14 cellular contexts compared by ENCODE assay signal in genomic region chr6:155108070-155108815, GRCh38.
A peak's percentile ranks its signal among the peaks of the same experiment; 100 is the strongest.
DNase-seq lines count a peak whose midpoint lies in the region; ATAC-seq and TF ChIP-seq lines count a peak whose summit lies in the region.
"Had no signal": no experiment of that assay in that cellular context is flagged by ENCODE, and none has a peak within 500 bp of the region (broad histone marks: within the 10 kb centered on the region; RNA-seq: fewer than 3 reads in every experiment).

No MANE protein-coding gene starts in this region.

- peak overlapping the region; percentile 71 for H3K4me3 ChIP-seq in osteoblast (ENCODE audit: insufficient read depth, low read length)
- H3K4me3 ChIP-seq: lung, testis had no signal

- peaks cover 7% of the 10 kb centered on the region for H3K27me3 Mint-ChIP-seq in activated T-cell treated with anti-CD3 and anti-CD28 coated beads, Interleukin-2, amount 50 U/mL, for 24 hours
- no peaks in the 10 kb centered on the region for H3K27me3 Mint-ChIP-seq in brain

- ATAC-seq in HG03521 (IDR thresholded peaks at IDR 0.05; ENCODE audit: unreplicated experiment) (no peak), HG02588 (IDR thresholded peaks at IDR 0.05; ENCODE audit: unreplicated experiment) (no peak)

- no peaks in the 10 kb centered on the region for H3K36me3 ChIP-seq in osteoblast (ENCODE audit: insufficient read depth, low read length)

- TF ChIP-seq CTCF in brain (conservative IDR thresholded peaks at IDR 0.05) (no peak), osteoblast (IDR thresholded peaks at IDR 0.05; ENCODE audit: extremely low read depth, low read depth, low read length) (no peak)

- no peaks in the 10 kb centered on the region for H3K9me3 Mint-ChIP-seq in activated T-cell treated with anti-CD3 and anti-CD28 coated beads, Interleukin-2, amount 50 U/mL, for 24 hours
- H3K9me3 Mint-ChIP-seq in brain = no peaks in the 10 kb centered on the region
- H3K9me3 Mint-ChIP-seq: activated naive CD8-positive, alpha-beta T cell treated with anti-CD3 and anti-CD28 coated beads, Interleukin-2, amount 10 ng/mL, durations not matched to agents 7 days and 5 days had no signal

- peaks cover 45% of the 10 kb centered on the region for H3K4me1 Mint-ChIP-seq in activated T-cell treated with anti-CD3 and anti-CD28 coated beads, Interleukin-2, amount 50 U/mL, for 24 hours (ENCODE audit: low read depth)
- peaks cover 65% of the 10 kb centered on the region for H3K4me1 Mint-ChIP-seq in brain
- H3K4me1 Mint-ChIP-seq: activated naive CD8-positive, alpha-beta T cell treated with anti-CD3 and anti-CD28 coated beads, Interleukin-2, amount 10 ng/mL, durations not matched to agents 7 days and 5 days had no signal

- H3K4me3 Mint-ChIP-seq in activated T-cell treated with anti-CD3 and anti-CD28 coated beads, Interleukin-2, amount 50 U/mL, for 24 hours = peak overlapping the region; percentile 75
- peak overlapping the region; percentile 14 to 78 (median 57) for H3K4me3 Mint-ChIP-seq in brain
- H3K4me3 Mint-ChIP-seq: activated naive CD8-positive, alpha-beta T cell treated with anti-CD3 and anti-CD28 coated beads, Interleukin-2, amount 10 ng/mL, durations not matched to agents 7 days and 5 days had no signal

- H3K36me3 Mint-ChIP-seq in activated T-cell treated with anti-CD3 and anti-CD28 coated beads, Interleukin-2, amount 50 U/mL, for 24 hours (ENCODE audit: low read depth) = no peaks in the 10 kb centered on the region
- H3K36me3 Mint-ChIP-seq in brain = no peaks in the 10 kb centered on the region
- H3K36me3 Mint-ChIP-seq: activated naive CD8-positive, alpha-beta T cell treated with anti-CD3 and anti-CD28 coated beads, Interleukin-2, amount 10 ng/mL, durations not matched to agents 7 days and 5 days had no signal

- no peaks in the 10 kb centered on the region for H3K9me3 ChIP-seq in osteoblast (ENCODE audit: low read depth, low read length)
- H3K9me3 ChIP-seq: testis had no signal

- peak overlapping the region; percentile 73 for H3K27ac Mint-ChIP-seq in activated T-cell treated with anti-CD3 and anti-CD28 coated beads, Interleukin-2, amount 50 U/mL, for 24 hours
- peak overlapping the region; percentile 13 to 89 (median 50) for H3K27ac Mint-ChIP-seq in brain
- H3K27ac Mint-ChIP-seq: activated naive CD8-positive, alpha-beta T cell treated with anti-CD3 and anti-CD28 coated beads, Interleukin-2, amount 10 ng/mL, durations not matched to agents 7 days and 5 days had no signal

- H3K79me2 ChIP-seq in osteoblast (ENCODE audit: insufficient read depth, low read length) = peaks cover 57% of the 10 kb centered on the region

- H3K4me2 ChIP-seq in osteoblast (ENCODE audit: insufficient read depth, low read length) = peak overlapping the region; percentile 74

- H3K27ac ChIP-seq in osteoblast (ENCODE audit: low read depth, low read length) = peak overlapping the region; percentile 88
- H3K27ac ChIP-seq: testis had no signal

- DNase-seq in activated T-cell treated with anti-CD3 and anti-CD28 coated beads, Interleukin-2, amount 50 U/mL, for 24 hours = no peak
- DNase-seq in activated T-cell treated with anti-CD3 and anti-CD28 coated beads, Interleukin-2, amount 50 U/mL, for 1 hour = no peak
- DNase-seq in NCI-H524 (lab: John Stamatoyannopoulos, UW) = peak; percentile 52 to 66
- DNase-seq in osteoblast (ENCODE audit: insufficient read length, low spot score, missing footprints) = peak; percentile 19
- no peak for DNase-seq in RKO (ENCODE audit: low spot score)
- DNase-seq: activated CD4-positive, alpha-beta T cell treated with anti-CD3 and anti-CD28 coated beads, Interleukin-2, amount 50 U/mL, for 48 hours; activated naive CD8-positive, alpha-beta T cell treated with anti-CD3 and anti-CD28 coated beads, Interleukin-2, amount 10 ng/mL, durations not matched to agents 7 days and 5 days; KBM-7; NCI-H1436; testis had no signal

- H3K27me3 ChIP-seq in osteoblast (ENCODE audit: insufficient read depth, low read length) = no peaks in the 10 kb centered on the region
- H3K27me3 ChIP-seq: testis had no signal

- H2AFZ ChIP-seq in osteoblast (ENCODE audit: low read length) = no peak overlapping the region

- H4K20me1 ChIP-seq in osteoblast (ENCODE audit: insufficient read depth, low read length) = no peaks in the 10 kb centered on the region

- H3K4me1 ChIP-seq in osteoblast (ENCODE audit: insufficient read depth, low read length) = peaks cover 30% of the 10 kb centered on the region
- H3K4me1 ChIP-seq: testis had no signal

Comparison
In these comparisons a context has a peak if more than half of its experiments do, and no peak if none do; other contexts are left out.
1. DNase-seq: peak in NCI-H524 (2 of 2) and osteoblast (single experiment); none in activated T-cell treated with anti-CD3 and anti-CD28 coated beads, Interleukin-2, amount 50 U/mL, for 24 hours (single experiment), activated T-cell treated with anti-CD3 and anti-CD28 coated beads, Interleukin-2, amount 50 U/mL, for 1 hour (single experiment) and RKO (single experiment).